ENCODE assay signal across 9 cellular contexts in the genomic region with DNA sequence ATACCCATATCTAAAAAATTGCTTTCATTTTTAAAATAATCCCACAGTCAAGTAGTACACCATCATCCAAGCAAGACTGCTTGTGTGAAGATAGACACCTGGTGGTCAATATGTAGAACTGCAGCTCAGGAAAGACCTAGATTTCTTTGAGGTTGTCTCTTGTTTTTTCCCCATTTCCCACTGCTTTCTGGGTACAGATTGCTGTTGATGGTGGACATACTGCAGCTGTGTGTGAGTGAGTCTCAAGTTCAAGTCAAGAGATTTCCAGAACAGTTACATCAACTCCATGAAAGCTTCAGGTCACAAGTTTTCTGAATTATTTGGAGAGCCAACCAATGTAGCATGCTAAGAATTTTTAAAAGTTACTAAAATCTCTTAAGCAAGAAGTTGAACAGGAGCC.
A peak's percentile ranks its signal among the peaks of the same experiment; 100 is the strongest.
DNase-seq lines count a peak whose midpoint lies in the region; ATAC-seq, FAIRE-seq and TF ChIP-seq lines count a peak whose summit lies in the region.
"Had no signal": no experiment of that assay in that cellular context is flagged by ENCODE, and none has a peak within 500 bp of the region (broad histone marks: within the 10 kb centered on the region; RNA-seq: fewer than 3 reads in every experiment).

No MANE protein-coding gene starts in this region.

- H3K27ac ChIP-seq in CD4-positive, CD25-positive, alpha-beta regulatory T cell (ENCODE audit: insufficient read depth, low read length, poor library complexity, severe bottlenecking): no peak overlapping the region

- H3K36me3 Mint-ChIP-seq in CD4-positive, CD25-positive, alpha-beta regulatory T cell: no peaks in the 10 kb centered on the region
- no peaks in the 10 kb centered on the region for H3K36me3 Mint-ChIP-seq in activated T-helper 1 cell treated with anti-CD3 and anti-CD28 coated beads, Interleukin-12 subunit alpha, Interleukin-12 subunit beta, Interleukin-2, Interleukin-4 antibody, amounts not matched to agents 30 ng/mL and 10 ng/mL and 1 ng/mL, durations not matched to agents 14 hours and 24 hours and 36 hours (ENCODE audit: low read depth)
- H3K36me3 Mint-ChIP-seq: natural killer cell treated with Interleukin-12 subunit alpha and Interleukin-12 subunit beta and Interleukin-15 and Interleukin-18, amount 100 ng/mL, for 72 hours had no signal

- peaks cover 6% of the 10 kb centered on the region for H3K27me3 Mint-ChIP-seq in CD4-positive, CD25-positive, alpha-beta regulatory T cell
- H3K27me3 Mint-ChIP-seq in activated T-helper 1 cell treated with anti-CD3 and anti-CD28 coated beads, Interleukin-12 subunit alpha, Interleukin-12 subunit beta, Interleukin-2, Interleukin-4 antibody, amounts not matched to agents 30 ng/mL and 10 ng/mL and 1 ng/mL, durations not matched to agents 14 hours and 24 hours and 36 hours (ENCODE audit: insufficient read depth): peaks cover 2% of the 10 kb centered on the region

- TF ChIP-seq CTCF in bronchial epithelial cell (IDR thresholded peaks at IDR 0.05; ENCODE audit: insufficient read depth, low read length, severe bottlenecking): peak; percentile 74

- no peak overlapping the region for H3K4me3 Mint-ChIP-seq in CD4-positive, CD25-positive, alpha-beta regulatory T cell
- no peak overlapping the region for H3K4me3 Mint-ChIP-seq in activated T-helper 1 cell treated with anti-CD3 and anti-CD28 coated beads, Interleukin-12 subunit alpha, Interleukin-12 subunit beta, Interleukin-2, Interleukin-4 antibody, amounts not matched to agents 30 ng/mL and 10 ng/mL and 1 ng/mL, durations not matched to agents 14 hours and 24 hours and 36 hours
- H3K4me3 Mint-ChIP-seq: natural killer cell treated with Interleukin-12 subunit alpha and Interleukin-12 subunit beta and Interleukin-15 and Interleukin-18, amount 100 ng/mL, for 72 hours had no signal

- intact Hi-C loops in activated T-helper 1 cell treated with anti-CD3 and anti-CD28 coated beads, Interleukin-12 subunit alpha, Interleukin-12 subunit beta, Interleukin-2, Interleukin-4 antibody, amounts not matched to agents 30 ng/mL and 10 ng/mL and 1 ng/mL, durations not matched to agents 14 hours and 24 hours and 36 hours (cut with micrococcal nuclease): loop anchor here (1.0 to 10.0 kb wide), 7 partner anchors 172 to 1207 kb away; a partner anchor contains a TSS

- H3K4me1 Mint-ChIP-seq in CD4-positive, CD25-positive, alpha-beta regulatory T cell: peaks cover 14 to 25% (median 23%) of the 10 kb centered on the region in 4 donors
- H3K4me1 Mint-ChIP-seq in activated T-helper 1 cell treated with anti-CD3 and anti-CD28 coated beads, Interleukin-12 subunit alpha, Interleukin-12 subunit beta, Interleukin-2, Interleukin-4 antibody, amounts not matched to agents 30 ng/mL and 10 ng/mL and 1 ng/mL, durations not matched to agents 14 hours and 24 hours and 36 hours (ENCODE audit: low read depth): peaks cover 24% of the 10 kb centered on the region

- ATAC-seq in CD4-positive, CD25-positive, alpha-beta regulatory T cell (ENCODE audit: low read depth in 2 of 2): peak; percentile 42 to 55
- ATAC-seq in GM19035 (IDR thresholded peaks at IDR 0.05; ENCODE audit: unreplicated experiment) (peak; percentile 64), HG03460 (IDR thresholded peaks at IDR 0.05; ENCODE audit: unreplicated experiment) (peak; percentile 47)

- H3K27me3 ChIP-seq in CD4-positive, CD25-positive, alpha-beta regulatory T cell (ENCODE audit: control insufficient read depth, insufficient read depth, low read length): peaks cover 2% of the 10 kb centered on the region
- no peaks in the 10 kb centered on the region for H3K27me3 ChIP-seq in bronchial epithelial cell (ENCODE audit: control insufficient read depth, insufficient read depth, low read length)

- H3K36me3 ChIP-seq in CD4-positive, CD25-positive, alpha-beta regulatory T cell (ENCODE audit: control insufficient read depth, insufficient read depth, low read length): no peaks in the 10 kb centered on the region
- H3K36me3 ChIP-seq in bronchial epithelial cell (ENCODE audit: control insufficient read depth, insufficient read depth, low read length): no peaks in the 10 kb centered on the region

- peaks cover 0 to 3% (median 0%) of the 10 kb centered on the region in 7 donors for H3K9me3 Mint-ChIP-seq in CD4-positive, CD25-positive, alpha-beta regulatory T cell
- no peaks in the 10 kb centered on the region for H3K9me3 Mint-ChIP-seq in activated T-helper 1 cell treated with anti-CD3 and anti-CD28 coated beads, Interleukin-12 subunit alpha, Interleukin-12 subunit beta, Interleukin-2, Interleukin-4 antibody, amounts not matched to agents 30 ng/mL and 10 ng/mL and 1 ng/mL, durations not matched to agents 14 hours and 24 hours and 36 hours
- H3K9me3 Mint-ChIP-seq: natural killer cell treated with Interleukin-12 subunit alpha and Interleukin-12 subunit beta and Interleukin-15 and Interleukin-18, amount 100 ng/mL, for 72 hours had no signal

- FAIRE-seq in bronchial epithelial cell (lab: Jason Lieb, UNC): no peak

- no peaks in the 10 kb centered on the region for H3K9me3 ChIP-seq in CD4-positive, CD25-positive, alpha-beta regulatory T cell (ENCODE audit: control insufficient read depth in 2 of 2, low read length in 2 of 2)

- H3K4me1 ChIP-seq in CD4-positive, CD25-positive, alpha-beta regulatory T cell (ENCODE audit: control insufficient read depth, insufficient read depth, low read length, poor library complexity, severe bottlenecking): peaks cover 15% of the 10 kb centered on the region

- peak overlapping the region in 1 of 3 donors; percentile 13 for H3K27ac Mint-ChIP-seq in CD4-positive, CD25-positive, alpha-beta regulatory T cell
- H3K27ac Mint-ChIP-seq in activated T-helper 1 cell treated with anti-CD3 and anti-CD28 coated beads, Interleukin-12 subunit alpha, Interleukin-12 subunit beta, Interleukin-2, Interleukin-4 antibody, amounts not matched to agents 30 ng/mL and 10 ng/mL and 1 ng/mL, durations not matched to agents 14 hours and 24 hours and 36 hours: no peak overlapping the region

- DNase-seq in CD4-positive, CD25-positive, alpha-beta regulatory T cell: peak in 2 of 3 donors; percentile 46 to 61
- DNase-seq in NOMO-1 treated with dmso at 0.1 percent for 144 hours (lab: John Stamatoyannopoulos, UW; ENCODE audit: unreplicated experiment) (peak; percentile 6), bronchial epithelial cell (ENCODE audit: low read depth) (peak; percentile 60), left kidney (ENCODE audit: low read depth, low spot score) (peak; percentile 68)
- DNase-seq in activated T-helper 1 cell treated with anti-CD3 and anti-CD28 coated beads, Interleukin-12 subunit alpha, Interleukin-12 subunit beta, Interleukin-2, Interleukin-4 antibody, amounts not matched to agents 30 ng/mL and 10 ng/mL and 1 ng/mL, durations not matched to agents 14 hours and 24 hours and 36 hours (ENCODE audit: low spot score): no peak
- no peak for DNase-seq in activated naive CD4-positive, alpha-beta T cell treated with Interleukin-2 at 50 U/mL for 16 hours

- H3K4me3 ChIP-seq in CD4-positive, CD25-positive, alpha-beta regulatory T cell (ENCODE audit: low read depth, low read length): no peak overlapping the region
- H3K4me3 ChIP-seq in bronchial epithelial cell (ENCODE audit: low read depth, low read length): no peak overlapping the region

Comparison
In these comparisons a context has a peak if more than half of its experiments do, and no peak if none do; other contexts are left out.
1. DNase-seq: peak in CD4-positive, CD25-positive, alpha-beta regulatory T cell (2 of 3), NOMO-1 treated with dmso at 0.1 percent for 144 hours (single experiment), bronchial epithelial cell (single experiment) and left kidney (single experiment); none in activated T-helper 1 cell treated with anti-CD3 and anti-CD28 coated beads, Interleukin-12 subunit alpha, Interleukin-12 subunit beta, Interleukin-2, Interleukin-4 antibody, amounts not matched to agents 30 ng/mL and 10 ng/mL and 1 ng/mL, durations not matched to agents 14 hours and 24 hours and 36 hours (single experiment) and activated naive CD4-positive, alpha-beta T cell treated with Interleukin-2 at 50 U/mL for 16 hours (single experiment).
2. Peak in every context shown above with its lines, with median percentiles within 50 percentile points of each other: ATAC-seq.